8 cellular contexts compared by ENCODE assay signal in genomic region chr20:47181056-47181862, GRCh38.
A peak's percentile ranks its signal among the peaks of the same experiment; 100 is the strongest.
DNase-seq lines count a peak whose midpoint lies in the region; ATAC-seq and TF ChIP-seq lines count a peak whose summit lies in the region.

No MANE protein-coding gene starts in this region.

- TF ChIP-seq CTCF in RWPE1 (conservative IDR thresholded peaks at IDR 0.05; ENCODE audit: low read depth) (no peak), fibroblast of the aortic adventitia (IDR thresholded peaks at IDR 0.05; ENCODE audit: insufficient read depth, low read length) (no peak), upper lobe of right lung (IDR thresholded peaks at IDR 0.05) (no peak), tibial artery (IDR thresholded peaks at IDR 0.05) (no peak)

- CTCF ChIA-PET in RWPE1 (lab: Yijun Ruan, JAX): interaction anchor here (0.6 to 1.0 kb wide), 4 partner anchors 25 to 203 kb away, joined by 3 read pairs; no protein-coding TSS in a partner anchor

- DNase-seq in COLO829 (ENCODE audit: low spot score) (peak; percentile 94), HAP-1 (ENCODE audit: low spot score in 2 of 2) (peak; percentile 47 to 54), RWPE1 (ENCODE audit: low spot score) (peak; percentile 96), fibroblast of the aortic adventitia (ENCODE audit: low read depth) (peak; percentile 66), upper lobe of right lung (no peak), tibial artery (no peak), midbrain (lab: John Stamatoyannopoulos, UW) (no peak), G401 (ENCODE audit: low spot score) (no peak)

- intact Hi-C loops in upper lobe of right lung (cut with DNase I): no loop called here
- intact Hi-C loops in tibial artery (cut with DNase I; ENCODE audit: low total_unique reads): no loop called here

- POLR2A ChIA-PET in RWPE1 (lab: Yijun Ruan, JAX; ENCODE audit: low non-redundant PET): interaction anchor here (0.6 to 0.7 kb wide), 3 partner anchors 10 to 357 kb away, joined by 3 to 5 read pairs (median 3); no protein-coding TSS in a partner anchor

- in situ Hi-C loops in HAP-1 (cut with MboI; ENCODE audit: low sequenced_read_pairs) (no loop called here), G401 (cut with HindIII; ENCODE audit: low sequenced_read_pairs) (no loop called here)

- peak; percentile 78 for ATAC-seq in upper lobe of right lung

- H3K27ac ChIP-seq in RWPE1: no peak overlapping the region
- no peak overlapping the region for H3K27ac ChIP-seq in upper lobe of right lung
- H3K27ac ChIP-seq in tibial artery: no peak overlapping the region

- no peaks in the 10 kb centered on the region for H3K9me3 ChIP-seq in HAP-1
- no peaks in the 10 kb centered on the region for H3K9me3 ChIP-seq in upper lobe of right lung
- H3K9me3 ChIP-seq in tibial artery: no peaks in the 10 kb centered on the region

- no peak overlapping the region for H3K4me3 ChIP-seq in HAP-1
- no peak overlapping the region for H3K4me3 ChIP-seq in fibroblast of the aortic adventitia (ENCODE audit: low read depth, low read length)
- H3K4me3 ChIP-seq in upper lobe of right lung: no peak overlapping the region
- no peak overlapping the region for H3K4me3 ChIP-seq in tibial artery

- no peaks in the 10 kb centered on the region for H3K4me1 ChIP-seq in HAP-1
- H3K4me1 ChIP-seq in upper lobe of right lung: no peaks in the 10 kb centered on the region
- no peaks in the 10 kb centered on the region for H3K4me1 ChIP-seq in tibial artery

- H3K27me3 ChIP-seq in HAP-1 (ENCODE audit: low read depth) (no peaks in the 10 kb centered on the region), upper lobe of right lung (peaks cover 10% of the 10 kb centered on the region), tibial artery (no peaks in the 10 kb centered on the region)

- H3K36me3 ChIP-seq in HAP-1 (replicated peaks): no peaks in the 10 kb centered on the region
- H3K36me3 ChIP-seq in upper lobe of right lung: no peaks in the 10 kb centered on the region
- peaks cover 0 to 9% (median 0%) of the 10 kb centered on the region in 3 donors for H3K36me3 ChIP-seq in tibial artery

Comparison
In these comparisons a context has a peak if more than half of its experiments do, and no peak if none do; other contexts are left out.
1. DNase-seq: peak in COLO829 (single experiment), HAP-1 (2 of 2), RWPE1 (single experiment) and fibroblast of the aortic adventitia (single experiment); none in upper lobe of right lung (single experiment), tibial artery (0 of 2), midbrain (single experiment) and G401 (single experiment).